Comparison of ENCODE assay signal across 1 cellular context in the genomic region with DNA sequence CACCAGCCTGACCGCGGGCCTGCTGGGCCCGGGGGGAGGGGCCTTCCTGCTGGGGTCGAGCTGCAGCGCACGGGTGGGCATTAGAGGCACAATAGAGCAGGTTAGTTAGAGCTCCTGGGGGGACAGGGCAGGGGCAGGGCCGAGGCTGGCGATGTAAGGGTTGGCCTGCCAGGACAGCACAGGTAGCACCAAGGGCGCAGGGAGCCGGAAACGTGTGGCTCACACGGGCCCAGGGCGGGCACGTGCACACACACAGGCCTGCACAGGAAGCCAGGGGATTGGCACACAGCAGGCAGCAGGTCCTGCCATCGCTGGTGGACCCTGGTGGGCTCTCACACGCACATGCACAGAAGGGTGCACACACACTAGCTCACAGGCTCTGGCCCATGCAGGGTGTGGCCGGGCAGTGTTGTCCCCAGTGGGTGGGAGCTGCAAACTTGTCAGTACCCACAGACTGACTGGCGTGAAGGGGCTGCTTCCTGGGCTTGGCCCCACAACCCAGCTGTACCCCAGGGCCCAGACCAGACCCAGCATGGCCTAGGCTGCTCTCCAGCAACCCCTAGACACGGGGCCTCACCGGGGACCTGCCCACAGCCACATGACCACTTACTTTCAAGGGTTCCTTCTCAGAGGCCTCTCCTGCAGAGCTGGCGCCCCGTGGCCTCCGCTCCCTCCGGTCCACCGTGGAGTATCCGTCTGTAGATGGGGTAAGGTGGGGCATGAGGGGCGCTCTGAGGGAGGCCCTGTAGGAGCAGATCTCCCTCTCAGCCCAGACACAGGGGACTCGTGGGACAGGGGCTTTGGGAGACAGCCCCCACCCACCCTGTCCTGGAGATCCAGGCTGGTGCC.
TF ChIP-seq lines count a peak whose summit lies in the region.

No MANE protein-coding gene starts in this region.

TF ChIP-seq in K562, 482 proteins besides CTCF, POLR2A, EP300 and RAD21 (continues in another document):
- TF ChIP-seq PURB (CRISPR knock-in tag; IDR thresholded peaks at IDR 0.05; ENCODE audit: low read depth): no peak
- TF ChIP-seq ZNF561 (CRISPR knock-in tag; conservative IDR thresholded peaks at IDR 0.05): peak; percentile 66; the same call in 1 of the 2 replicates
- no peak for TF ChIP-seq SIRT6 (IDR thresholded peaks at IDR 0.05; ENCODE audit: low read depth, low read length)
- TF ChIP-seq PHB (CRISPR knock-in tag; IDR thresholded peaks at IDR 0.05): 0 out of 2 replicates have a peak, but pooled peaks have one; percentile 52
- no peak for TF ChIP-seq MCM7 (IDR thresholded peaks at IDR 0.05)
- no peak for TF ChIP-seq TEAD4 (IDR thresholded peaks at IDR 0.05; ENCODE audit: low read length)
- TF ChIP-seq TEAD4 (CRISPR knock-in tag; IDR thresholded peaks at IDR 0.05; ENCODE audit: borderline replicate concordance): no peak
- no peak for TF ChIP-seq ETV6 (IDR thresholded peaks at IDR 0.05; ENCODE audit: borderline replicate concordance in 1 of 2, low read depth in 2 of 2, low read length in 1 of 2)
- no peak for TF ChIP-seq ETV6 (CRISPR knock-in tag; IDR thresholded peaks at IDR 0.05; ENCODE audit: borderline replicate concordance)
- TF ChIP-seq POLR2B (IDR thresholded peaks at IDR 0.05; ENCODE audit: low read depth, partially characterized antibody): peak; percentile 16
- no peak for TF ChIP-seq MEF2A (IDR thresholded peaks at IDR 0.05; ENCODE audit: control insufficient read depth, low read depth, low read length)
- TF ChIP-seq CBX3 (IDR thresholded peaks at IDR 0.05; ENCODE audit: borderline replicate concordance in 1 of 2, low read length in 2 of 2): peak in 1 of 2 experiments; percentile 18; a peak in 1 of 3 replicates
- no peak for TF ChIP-seq BDP1 (IDR thresholded peaks at IDR 0.05; ENCODE audit: insufficient read depth, insufficient read length)
- TF ChIP-seq, protein P1, sequence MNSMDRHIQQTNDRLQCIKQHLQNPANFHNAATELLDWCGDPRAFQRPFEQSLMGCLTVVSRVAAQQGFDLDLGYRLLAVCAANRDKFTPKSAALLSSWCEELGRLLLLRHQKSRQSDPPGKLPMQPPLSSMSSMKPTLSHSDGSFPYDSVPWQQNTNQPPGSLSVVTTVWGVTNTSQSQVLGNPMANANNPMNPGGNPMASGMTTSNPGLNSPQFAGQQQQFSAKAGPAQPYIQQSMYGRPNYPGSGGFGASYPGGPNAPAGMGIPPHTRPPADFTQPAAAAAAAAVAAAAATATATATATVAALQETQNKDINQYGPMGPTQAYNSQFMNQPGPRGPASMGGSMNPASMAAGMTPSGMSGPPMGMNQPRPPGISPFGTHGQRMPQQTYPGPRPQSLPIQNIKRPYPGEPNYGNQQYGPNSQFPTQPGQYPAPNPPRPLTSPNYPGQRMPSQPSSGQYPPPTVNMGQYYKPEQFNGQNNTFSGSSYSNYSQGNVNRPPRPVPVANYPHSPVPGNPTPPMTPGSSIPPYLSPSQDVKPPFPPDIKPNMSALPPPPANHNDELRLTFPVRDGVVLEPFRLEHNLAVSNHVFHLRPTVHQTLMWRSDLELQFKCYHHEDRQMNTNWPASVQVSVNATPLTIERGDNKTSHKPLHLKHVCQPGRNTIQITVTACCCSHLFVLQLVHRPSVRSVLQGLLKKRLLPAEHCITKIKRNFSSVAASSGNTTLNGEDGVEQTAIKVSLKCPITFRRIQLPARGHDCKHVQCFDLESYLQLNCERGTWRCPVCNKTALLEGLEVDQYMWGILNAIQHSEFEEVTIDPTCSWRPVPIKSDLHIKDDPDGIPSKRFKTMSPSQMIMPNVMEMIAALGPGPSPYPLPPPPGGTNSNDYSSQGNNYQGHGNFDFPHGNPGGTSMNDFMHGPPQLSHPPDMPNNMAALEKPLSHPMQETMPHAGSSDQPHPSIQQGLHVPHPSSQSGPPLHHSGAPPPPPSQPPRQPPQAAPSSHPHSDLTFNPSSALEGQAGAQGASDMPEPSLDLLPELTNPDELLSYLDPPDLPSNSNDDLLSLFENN (IDR thresholded peaks at IDR 0.05; ENCODE audit: low read depth in 2 of 2, low read length in 2 of 2): no peak
- no peak for TF ChIP-seq HEY1 (CRISPR knock-in tag; IDR thresholded peaks at IDR 0.05; ENCODE audit: borderline replicate concordance)
- no peak for TF ChIP-seq ZBTB8A (IDR thresholded peaks at IDR 0.05; ENCODE audit: partially characterized antibody)
- TF ChIP-seq ETV5 (CRISPR knock-in tag; IDR thresholded peaks at IDR 0.05; ENCODE audit: low read depth): no peak
- 0 out of 2 replicates have a peak, but pooled peaks have one; percentile 2 for TF ChIP-seq ZNF41 (CRISPR knock-in tag; conservative IDR thresholded peaks at IDR 0.05)
- no peak for TF ChIP-seq KLF13 (tag; IDR thresholded peaks at IDR 0.05; ENCODE audit: borderline replicate concordance, low read depth)
- no peak for TF ChIP-seq SMC3 (conservative IDR thresholded peaks at IDR 0.05; ENCODE audit: insufficient read depth, low read depth, low read length)
- no peak for TF ChIP-seq XRCC3 (IDR thresholded peaks at IDR 0.05)
- TF ChIP-seq TEAD1 (CRISPR knock-in tag; IDR thresholded peaks at IDR 0.05): no peak
- no peak for TF ChIP-seq NUFIP1 (IDR thresholded peaks at IDR 0.05; ENCODE audit: partially characterized antibody)
- 0 out of 2 replicates have a peak, but pooled peaks have one; percentile 46 for TF ChIP-seq MTF1 (CRISPR knock-in tag; IDR thresholded peaks at IDR 0.05; ENCODE audit: borderline replicate concordance)
- TF ChIP-seq HLTF (IDR thresholded peaks at IDR 0.05): no peak
- TF ChIP-seq, protein P2, sequence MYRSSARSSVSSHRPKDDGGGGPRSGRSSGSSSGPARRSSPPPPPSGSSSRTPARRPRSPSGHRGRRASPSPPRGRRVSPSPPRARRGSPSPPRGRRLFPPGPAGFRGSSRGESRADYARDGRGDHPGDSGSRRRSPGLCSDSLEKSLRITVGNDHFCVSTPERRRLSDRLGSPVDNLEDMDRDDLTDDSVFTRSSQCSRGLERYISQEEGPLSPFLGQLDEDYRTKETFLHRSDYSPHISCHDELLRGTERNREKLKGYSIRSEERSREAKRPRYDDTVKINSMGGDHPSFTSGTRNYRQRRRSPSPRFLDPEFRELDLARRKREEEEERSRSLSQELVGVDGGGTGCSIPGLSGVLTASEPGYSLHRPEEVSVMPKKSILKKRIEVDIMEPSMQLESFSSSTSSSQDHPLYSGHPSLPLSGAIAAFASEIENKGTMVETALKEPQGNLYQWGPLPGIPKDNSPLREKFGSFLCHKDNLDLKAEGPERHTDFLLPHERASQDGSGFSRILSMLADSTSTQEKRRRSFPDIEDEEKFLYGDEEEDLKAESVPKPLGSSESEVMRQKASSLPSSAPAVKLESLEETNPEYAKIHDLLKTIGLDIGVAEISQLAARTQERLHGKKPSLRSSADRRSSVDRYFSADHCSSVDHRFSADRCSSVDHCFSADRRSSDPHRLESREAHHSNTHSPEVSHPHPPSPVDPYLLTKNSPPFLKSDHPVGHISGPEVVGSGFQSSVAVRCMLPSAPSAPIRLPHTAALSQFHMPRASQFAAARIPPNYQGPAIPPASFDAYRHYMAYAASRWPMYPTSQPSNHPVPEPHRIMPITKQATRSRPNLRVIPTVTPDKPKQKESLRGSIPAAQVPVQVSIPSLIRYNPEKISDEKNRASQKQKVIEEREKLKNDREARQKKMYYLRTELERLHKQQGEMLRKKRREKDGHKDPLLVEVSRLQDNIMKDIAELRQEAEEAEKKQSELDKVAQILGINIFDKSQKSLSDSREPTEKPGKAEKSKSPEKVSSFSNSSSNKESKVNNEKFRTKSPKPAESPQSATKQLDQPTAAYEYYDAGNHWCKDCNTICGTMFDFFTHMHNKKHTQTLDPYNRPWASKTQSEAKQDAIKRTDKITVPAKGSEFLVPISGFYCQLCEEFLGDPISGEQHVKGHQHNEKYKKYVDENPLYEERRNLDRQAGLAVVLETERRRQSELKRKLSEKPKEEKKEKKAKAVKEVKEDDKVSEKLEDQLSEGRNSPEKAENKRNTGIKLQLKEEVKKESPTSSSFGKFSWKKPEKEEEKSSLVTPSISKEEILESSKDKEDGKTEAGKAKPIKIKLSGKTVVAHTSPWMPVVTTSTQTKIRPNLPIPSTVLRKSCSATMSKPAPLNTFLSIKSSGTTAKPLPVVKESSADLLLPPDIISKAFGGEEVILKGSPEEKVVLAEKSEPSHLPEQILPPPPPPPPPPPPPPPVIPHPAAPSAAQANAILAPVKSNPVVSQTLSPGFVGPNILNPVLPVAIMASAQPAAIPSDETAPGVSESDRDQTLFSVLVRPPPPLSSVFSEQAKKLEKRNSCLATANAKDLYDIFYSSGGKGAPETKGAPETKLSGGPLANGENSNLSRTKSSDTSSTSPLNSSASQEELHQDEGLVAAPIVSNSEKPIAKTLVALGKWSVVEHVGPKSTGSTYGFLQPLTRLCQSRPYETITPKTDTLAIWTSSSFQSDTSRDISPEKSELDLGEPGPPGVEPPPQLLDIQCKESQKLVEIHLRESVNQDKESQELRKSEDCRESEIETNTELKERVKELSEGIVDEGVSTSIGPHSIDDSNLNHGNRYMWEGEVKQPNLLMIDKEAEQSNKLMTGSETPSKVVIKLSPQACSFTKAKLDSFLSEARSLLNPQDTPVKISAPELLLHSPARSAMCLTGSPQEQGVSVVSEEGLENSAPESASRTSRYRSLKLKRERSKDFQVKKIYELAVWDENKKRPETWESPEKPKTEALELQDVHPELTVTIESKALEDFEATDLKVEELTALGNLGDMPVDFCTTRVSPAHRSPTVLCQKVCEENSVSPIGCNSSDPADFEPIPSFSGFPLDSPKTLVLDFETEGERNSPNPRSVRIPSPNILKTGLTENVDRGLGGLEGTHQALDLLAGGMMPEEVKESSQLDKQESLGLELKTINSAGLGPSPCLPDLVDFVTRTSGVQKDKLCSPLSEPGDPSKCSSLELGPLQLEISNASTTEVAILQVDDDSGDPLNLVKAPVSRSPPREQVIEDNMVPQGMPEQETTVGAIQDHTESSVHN (IDR thresholded peaks at IDR 0.05; ENCODE audit: borderline replicate concordance in 1 of 2, low read depth in 1 of 2): no peak
- no peak for TF ChIP-seq PRPF4 (IDR thresholded peaks at IDR 0.05; ENCODE audit: insufficient read depth, low read depth, low read length, poor library complexity, severe bottlenecking)
- TF ChIP-seq ZNF668 (CRISPR knock-in tag; IDR thresholded peaks at IDR 0.05): no peak
- TF ChIP-seq NCOA2 (IDR thresholded peaks at IDR 0.05; ENCODE audit: partially characterized antibody in 2 of 2): no peak
- peak; percentile 59 for TF ChIP-seq RBFOX2 (IDR thresholded peaks at IDR 0.05; ENCODE audit: low read depth, low read length)
- TF ChIP-seq PCBP2 (IDR thresholded peaks at IDR 0.05; ENCODE audit: low read depth, low read length, poor library complexity, severe bottlenecking): no peak
- TF ChIP-seq RB1 (IDR thresholded peaks at IDR 0.05; ENCODE audit: low read depth): 0 out of 2 replicates have a peak, but pooled peaks have one; percentile 46
- TF ChIP-seq FOXM1 (IDR thresholded peaks at IDR 0.05; ENCODE audit: low read depth): no peak
- TF ChIP-seq FOXM1 (CRISPR knock-in tag; IDR thresholded peaks at IDR 0.05; ENCODE audit: low read depth): no peak
- TF ChIP-seq TAF1 (IDR thresholded peaks at IDR 0.05; ENCODE audit: control insufficient read depth, extremely low read depth, insufficient read depth, low read length, severe bottlenecking): peak; percentile 11
- TF ChIP-seq, protein P3, sequence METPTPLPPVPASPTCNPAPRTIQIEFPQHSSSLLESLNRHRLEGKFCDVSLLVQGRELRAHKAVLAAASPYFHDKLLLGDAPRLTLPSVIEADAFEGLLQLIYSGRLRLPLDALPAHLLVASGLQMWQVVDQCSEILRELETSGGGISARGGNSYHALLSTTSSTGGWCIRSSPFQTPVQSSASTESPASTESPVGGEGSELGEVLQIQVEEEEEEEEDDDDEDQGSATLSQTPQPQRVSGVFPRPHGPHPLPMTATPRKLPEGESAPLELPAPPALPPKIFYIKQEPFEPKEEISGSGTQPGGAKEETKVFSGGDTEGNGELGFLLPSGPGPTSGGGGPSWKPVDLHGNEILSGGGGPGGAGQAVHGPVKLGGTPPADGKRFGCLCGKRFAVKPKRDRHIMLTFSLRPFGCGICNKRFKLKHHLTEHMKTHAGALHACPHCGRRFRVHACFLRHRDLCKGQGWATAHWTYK (CRISPR knock-in tag; IDR thresholded peaks at IDR 0.05): no peak
- no peak for TF ChIP-seq JUN (IDR thresholded peaks at IDR 0.05; ENCODE audit: borderline replicate concordance, low read depth, low read length)
- TF ChIP-seq JUN (CRISPR knock-in tag; IDR thresholded peaks at IDR 0.05; ENCODE audit: borderline replicate concordance): no peak
- 0 out of 2 replicates have a peak, but pooled peaks have one; percentile 15 for TF ChIP-seq TAF15 (IDR thresholded peaks at IDR 0.05; ENCODE audit: low read depth, low read length)
- no peak for TF ChIP-seq NCOA1 (IDR thresholded peaks at IDR 0.05; ENCODE audit: low read depth)
- TF ChIP-seq ZNF830 (CRISPR knock-in tag; IDR thresholded peaks at IDR 0.05): no peak
- TF ChIP-seq ZNF778 (CRISPR knock-in tag; IDR thresholded peaks at IDR 0.05): no peak
- no peak for TF ChIP-seq CEBPG (CRISPR knock-in tag; IDR thresholded peaks at IDR 0.05)
- no peak for TF ChIP-seq CEBPG (tag; conservative IDR thresholded peaks at IDR 0.05 in 1 of 2, IDR thresholded peaks at IDR 0.05 in 1 of 2)
- TF ChIP-seq SUPT5H (IDR thresholded peaks at IDR 0.05): peak; percentile 39; the same call in 1 of the 2 replicates
- TF ChIP-seq SMAD4 (CRISPR knock-in tag; conservative IDR thresholded peaks at IDR 0.05): no peak
- TF ChIP-seq, protein P4, sequence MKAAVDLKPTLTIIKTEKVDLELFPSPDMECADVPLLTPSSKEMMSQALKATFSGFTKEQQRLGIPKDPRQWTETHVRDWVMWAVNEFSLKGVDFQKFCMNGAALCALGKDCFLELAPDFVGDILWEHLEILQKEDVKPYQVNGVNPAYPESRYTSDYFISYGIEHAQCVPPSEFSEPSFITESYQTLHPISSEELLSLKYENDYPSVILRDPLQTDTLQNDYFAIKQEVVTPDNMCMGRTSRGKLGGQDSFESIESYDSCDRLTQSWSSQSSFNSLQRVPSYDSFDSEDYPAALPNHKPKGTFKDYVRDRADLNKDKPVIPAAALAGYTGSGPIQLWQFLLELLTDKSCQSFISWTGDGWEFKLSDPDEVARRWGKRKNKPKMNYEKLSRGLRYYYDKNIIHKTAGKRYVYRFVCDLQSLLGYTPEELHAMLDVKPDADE (conservative IDR thresholded peaks at IDR 0.05; ENCODE audit: control insufficient read depth, low read depth, low read length): 0 out of 2 replicates have a peak, but pooled peaks have one; percentile 7
- 0 out of 2 replicates have a peak, but pooled peaks have one; percentile 11 for TF ChIP-seq PPARD (CRISPR knock-in tag; IDR thresholded peaks at IDR 0.05)
- TF ChIP-seq TCF7 (IDR thresholded peaks at IDR 0.05; ENCODE audit: borderline replicate concordance): no peak
- TF ChIP-seq POLR2G (IDR thresholded peaks at IDR 0.05; ENCODE audit: low read depth, low read length): peak; percentile 84
- no peak for TF ChIP-seq NONO (IDR thresholded peaks at IDR 0.05; ENCODE audit: low read depth in 2 of 2, low read length in 1 of 2)
- TF ChIP-seq WHSC1 (IDR thresholded peaks at IDR 0.05; ENCODE audit: low read length): peak; percentile 84
- no peak for TF ChIP-seq HDGF (IDR thresholded peaks at IDR 0.05)
- 0 out of 2 replicates have a peak, but pooled peaks have one; percentile 12 for TF ChIP-seq ERF (CRISPR knock-in tag; IDR thresholded peaks at IDR 0.05)
- 0 out of 2 replicates have a peak, but pooled peaks have one; percentile 46 for TF ChIP-seq ZNF785 (CRISPR knock-in tag; IDR thresholded peaks at IDR 0.05)
